In genomic region chr12:111298583-111299436, GRCh38 we compare ENCODE assay signal across 8 cellular contexts.
DNase-seq lines count a peak whose midpoint lies in the region; ATAC-seq and TF ChIP-seq lines count a peak whose summit lies in the region.

No MANE protein-coding gene starts in this region.

- H3K4me1 Mint-ChIP-seq in H9 = peaks cover 9 to 16% of the 10 kb centered on the region in 2 experiments
- H3K4me1 Mint-ChIP-seq in activated naive CD4-positive, alpha-beta T cell treated with anti-CD3 and anti-CD28 coated beads for 36 hours (ENCODE audit: low read depth) = no peaks in the 10 kb centered on the region

- no peaks in the 10 kb centered on the region for H3K27me3 Mint-ChIP-seq in H9 (ENCODE audit: low read depth)
- H3K27me3 Mint-ChIP-seq in activated naive CD4-positive, alpha-beta T cell treated with anti-CD3 and anti-CD28 coated beads for 36 hours (ENCODE audit: low read depth) = no peaks in the 10 kb centered on the region

- POLR2A ChIA-PET in BJ (lab: Charles Lee) = no interaction called here

- H3K9ac ChIP-seq in H9 (ENCODE audit: extremely low read depth, insufficient read length, low read length) = no peak overlapping the region

- no peaks in the 10 kb centered on the region for H3K23me2 ChIP-seq in H9 (ENCODE audit: insufficient read length, low read depth, low read length, poor library complexity, severe bottlenecking)

- H3K36me3 ChIP-seq in BJ (ENCODE audit: control insufficient read depth, insufficient read depth, low read length) = no peaks in the 10 kb centered on the region

- no peak overlapping the region for H3T11ph ChIP-seq in H9 (ENCODE audit: low read length)

- H3K27ac Mint-ChIP-seq in H9 = peak overlapping the region in 1 of 3 experiments; percentile 77; a peak in 1 of 7 replicates
- H3K27ac Mint-ChIP-seq in activated naive CD4-positive, alpha-beta T cell treated with anti-CD3 and anti-CD28 coated beads for 36 hours = no peak overlapping the region

- no peak overlapping the region for H3K56ac ChIP-seq in H9 (ENCODE audit: insufficient read length, low read depth, low read length)

- no peak overlapping the region for H3K4ac ChIP-seq in H9 (ENCODE audit: low read depth, low read length)

- DNase-seq in BJ (ENCODE audit: low read depth) (no peak), H9 (peak; percentile 88), OCI-M1 (lab: John Stamatoyannopoulos, UW) (peak; percentile 58), glomerular visceral epithelial cell (ENCODE audit: extremely low spot score) (peak; percentile 50), retinal pigment epithelial cell (ENCODE audit: low read depth) (no peak), omental fat pad (ENCODE audit: low spot score) (no peak)
- DNase-seq in activated naive CD4-positive, alpha-beta T cell treated with anti-CD3 and anti-CD28 coated beads for 36 hours = peak; percentile 62

- H2BK5ac ChIP-seq in H9 (ENCODE audit: insufficient read length, low read length) = no peak overlapping the region

- intact Hi-C loops in activated naive CD4-positive, alpha-beta T cell treated with anti-CD3 and anti-CD28 coated beads for 36 hours (cut with micrococcal nuclease) = loop anchor here (1.0 to 5.0 kb wide), 2 partner anchors 275 to 407 kb away; no protein-coding TSS in a partner anchor

- WGBS in H9 (ENCODE audit: extremely low coverage, insufficient read length, low lambda C conversion rate) = no CpG with 5 or more reads among the region's 14 CpGs

- TF ChIP-seq CTCF in BJ (IDR thresholded peaks at IDR 0.05; ENCODE audit: insufficient read depth, low read depth, low read length) = peak; percentile 90
- TF ChIP-seq CTCF in H9 (conservative IDR thresholded peaks at IDR 0.05) = peak; percentile 95
- TF ChIP-seq CTCF in retinal pigment epithelial cell (conservative IDR thresholded peaks at IDR 0.05; ENCODE audit: low read depth, low read length) = peak; percentile 92
- no peak for TF ChIP-seq CTCF in omental fat pad (IDR thresholded peaks at IDR 0.05)

- ATAC-seq in HG03280 (IDR thresholded peaks at IDR 0.05; ENCODE audit: unreplicated experiment) = no peak
- no peak for ATAC-seq in omental fat pad (ENCODE audit: low FRiP score)

- no peak overlapping the region for H3K27ac ChIP-seq in H9 (ENCODE audit: insufficient read length, low read depth, low read length)

- H4K91ac ChIP-seq in H9 (ENCODE audit: insufficient read length, low read depth, low read length) = no peak overlapping the region

- H3K9me3 Mint-ChIP-seq in H9 = peaks cover 0 to 2% of the 10 kb centered on the region in 2 experiments; a peak in 3 of 5 replicates
- peaks cover 2% of the 10 kb centered on the region for H3K9me3 Mint-ChIP-seq in activated naive CD4-positive, alpha-beta T cell treated with anti-CD3 and anti-CD28 coated beads for 36 hours

- H2BK12ac ChIP-seq in H9 (ENCODE audit: insufficient read length, low read depth, low read length) = no peak overlapping the region

- H3K4me1 ChIP-seq in H9 (ENCODE audit: insufficient read depth, low read length) = no peaks in the 10 kb centered on the region

- CTCF ChIA-PET in BJ (lab: Yijun Ruan, JAX) = interaction anchor here (0.5 to 4.2 kb wide), 19 partner anchors 8 to 411 kb away, joined by 3 to 26 read pairs (median 3); partner anchors contain the start of gene MYL2
- CTCF ChIA-PET in activated naive CD4-positive, alpha-beta T cell treated with anti-CD3 and anti-CD28 coated beads for 36 hours (lab: Charles Lee) = interaction anchor here (0.6 to 3.5 kb wide), 13 partner anchors 14 to 411 kb away, joined by 3 to 19 read pairs (median 4); no protein-coding TSS in a partner anchor

- H3K4me3 ChIP-seq in BJ (ENCODE audit: low read depth, low read length) (no peak overlapping the region), retinal pigment epithelial cell (ENCODE audit: low read length) (no peak overlapping the region)

- H3K9me3 ChIP-seq in H9 (ENCODE audit: control insufficient read depth, low read depth, low read length) = no peaks in the 10 kb centered on the region

- H2AFZ ChIP-seq in H9 (ENCODE audit: low read length) = no peak overlapping the region

- H4K5ac ChIP-seq in H9 (ENCODE audit: insufficient read length, low read depth, low read length) = no peak overlapping the region

- no peak overlapping the region for H3K23ac ChIP-seq in H9 (ENCODE audit: insufficient read length, low read depth, low read length)

- no peaks in the 10 kb centered on the region; a peak in 1 of 7 replicates for H3K36me3 Mint-ChIP-seq in H9 (ENCODE audit: insufficient read depth in 1 of 3, low read depth in 3 of 3)
- no peaks in the 10 kb centered on the region for H3K36me3 Mint-ChIP-seq in activated naive CD4-positive, alpha-beta T cell treated with anti-CD3 and anti-CD28 coated beads for 36 hours (ENCODE audit: low read depth)

- no peak overlapping the region for H2AK5ac ChIP-seq in H9 (ENCODE audit: insufficient read length, low read length)

- H3K4me2 ChIP-seq in H9 (ENCODE audit: insufficient read depth, insufficient read length, low read length) = no peak overlapping the region

- no peak overlapping the region for H3K4me3 Mint-ChIP-seq in H9
- no peak overlapping the region for H3K4me3 Mint-ChIP-seq in activated naive CD4-positive, alpha-beta T cell treated with anti-CD3 and anti-CD28 coated beads for 36 hours

- no peak overlapping the region for H3K14ac ChIP-seq in H9 (ENCODE audit: insufficient read depth, low read length)

- H2BK15ac ChIP-seq in H9 (ENCODE audit: low read depth, low read length) = no peak overlapping the region

- no peak overlapping the region for H2BK20ac ChIP-seq in H9 (ENCODE audit: low read depth, low read length, poor library complexity, severe bottlenecking)

- H3K27me3 ChIP-seq in BJ (ENCODE audit: control insufficient read depth, insufficient read depth, low read length) = no peaks in the 10 kb centered on the region
- H3K27me3 ChIP-seq in H9 (ENCODE audit: insufficient read depth, low read length) = no peaks in the 10 kb centered on the region

- no peaks in the 10 kb centered on the region for H3K79me2 ChIP-seq in H9 (ENCODE audit: insufficient read depth, low read length)

- no peaks in the 10 kb centered on the region for H4K20me1 ChIP-seq in H9 (ENCODE audit: control insufficient read depth, insufficient read depth, insufficient read length)

- H3K18ac ChIP-seq in H9 (ENCODE audit: insufficient read length, low read depth, low read length) = no peak overlapping the region

- H2BK120ac ChIP-seq in H9 (ENCODE audit: low read depth, low read length, poor library complexity, severe bottlenecking) = no peak overlapping the region

- H3K79me1 ChIP-seq in H9 (ENCODE audit: insufficient read depth, low read depth, low read length, poor library complexity, severe bottlenecking) = no peaks in the 10 kb centered on the region

- no peak overlapping the region for H4K8ac ChIP-seq in H9 (replicated peaks; ENCODE audit: insufficient read length, low read depth, low read length)

Comparison
In these comparisons a context has a peak if more than half of its experiments do, and no peak if none do; other contexts are left out.
1. DNase-seq: peak in H9 (single experiment), OCI-M1 (single experiment), activated naive CD4-positive, alpha-beta T cell treated with anti-CD3 and anti-CD28 coated beads for 36 hours (single experiment) and glomerular visceral epithelial cell (single experiment); none in BJ (single experiment), retinal pigment epithelial cell (single experiment) and omental fat pad (single experiment).
2. CTCF ChIP-seq: peak in BJ (single experiment), H9 (single experiment) and retinal pigment epithelial cell (single experiment); none in omental fat pad (0 of 3).